ENCODE assay signal across 16 cellular contexts in the genomic region with DNA sequence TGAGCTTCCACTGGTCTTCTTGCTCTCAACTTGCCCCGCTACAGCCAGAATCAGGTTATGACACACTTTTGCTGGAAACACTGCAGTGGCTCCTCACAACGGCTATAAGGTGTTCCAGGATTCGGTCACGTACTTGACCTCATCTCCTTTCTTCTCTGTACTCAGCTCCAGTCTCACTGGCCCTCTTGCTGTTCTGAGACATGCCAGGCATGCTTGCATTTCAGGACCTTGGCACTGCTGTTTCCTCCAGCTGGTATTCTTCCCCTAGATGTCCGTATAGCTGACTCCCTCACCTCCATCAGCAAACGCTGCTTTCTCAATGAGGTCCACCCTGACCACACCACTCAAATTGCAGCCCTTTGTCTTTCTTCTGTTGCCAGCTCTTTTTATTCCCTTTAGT. TPM values are rescaled to one million over a fixed set of nuclear protein-coding genes. Genes with fewer than 3 reads are reported as not detected.
"Had no signal": no experiment of that assay in that cellular context is flagged by ENCODE, and none has a peak within 500 bp of the region (broad histone marks: within the 10 kb centered on the region; RNA-seq: fewer than 3 reads in every experiment).

No MANE protein-coding gene starts in this region.

- H3K27ac ChIP-seq: gastrocnemius medialis, SK-N-MC, testis had no signal

- FAIRE-seq: islet of Langerhans, TTC549 had no signal

- H3K9me3 ChIP-seq: gastrocnemius medialis, heart right ventricle, testis had no signal

- ATAC-seq: activated naive CD4-positive, alpha-beta T cell treated with anti-CD3 and anti-CD28 coated beads, Interleukin-2, amount 50 U/mL, for 72 hours; gastrocnemius medialis; heart right ventricle; left lobe of liver had no signal

- H3K27me3 ChIP-seq: gastrocnemius medialis, testis had no signal

- H3K4me3 ChIP-seq: gastrocnemius medialis, heart right ventricle, SK-N-MC, testis had no signal

- DNase-seq: activated CD4-positive, alpha-beta T cell treated with anti-CD3 and anti-CD28 coated beads, Interleukin-2, amount 50 U/mL, for 1 hour; activated CD4-positive, CD25-positive, alpha-beta regulatory T cell; activated effector memory CD4-positive, alpha-beta T cell treated with anti-CD3 and anti-CD28 coated beads, Interleukin-2, amount 50 U/mL, for 16 hours; amygdala; gastrocnemius medialis; heart right ventricle; mesendoderm; stimulated activated CD4-positive, alpha-beta T cell treated with anti-CD3 and anti-CD28 coated beads, Interleukin-4, amount 100 ng/mL, for 24 hours; testis had no signal

- H3K36me3 ChIP-seq: gastrocnemius medialis had no signal

- H3K4me1 ChIP-seq: gastrocnemius medialis, testis had no signal

RNA-seq across cellular contexts. Expression of gene C1GALT1C1L, which starts 31.9 kb away (rescaled TPM):
- total RNA-seq: left lobe of liver, neural crest cell, osteocyte had no signal
